Comparison of ENCODE assay signal across 16 cellular contexts in the genomic region with DNA sequence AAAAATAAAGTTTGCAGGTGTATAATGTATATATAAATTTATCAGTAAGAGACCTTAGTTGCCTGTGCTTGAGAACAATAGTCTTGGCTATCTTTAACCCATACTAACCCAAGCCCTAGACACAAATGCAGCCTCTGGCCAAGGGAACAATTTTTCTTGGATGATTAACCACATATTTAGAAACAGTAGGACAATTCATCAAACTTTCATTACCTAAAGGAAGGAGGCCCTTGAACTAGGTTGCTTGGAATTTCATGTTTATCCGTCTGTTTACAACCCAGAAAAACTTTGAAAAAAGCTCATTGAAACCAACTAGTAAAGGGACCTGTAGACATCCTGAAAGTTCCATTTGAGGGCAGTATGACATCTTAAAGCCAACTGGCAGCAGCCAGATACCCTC. TPM values are rescaled to one million over a fixed set of nuclear protein-coding genes. Genes with fewer than 3 reads are reported as not detected.
DNase-seq lines count a peak whose midpoint lies in the region; ATAC-seq lines count a peak whose summit lies in the region.
"Had no signal": no experiment of that assay in that cellular context is flagged by ENCODE, and none has a peak within 500 bp of the region (broad histone marks: within the 10 kb centered on the region; RNA-seq: fewer than 3 reads in every experiment).

No MANE protein-coding gene starts in this region.

- H3K36me3 ChIP-seq in GM23248 (ENCODE audit: low read depth) = peaks cover 51% of the 10 kb centered on the region

- H3K27ac ChIP-seq in GM23248 = no peak overlapping the region
- H3K27ac ChIP-seq: BLaER1, C4-2B had no signal

- H3K4me1 Mint-ChIP-seq in T-helper 17 cell = peaks cover 15% of the 10 kb centered on the region
- no peaks in the 10 kb centered on the region for H3K4me1 Mint-ChIP-seq in stimulated activated effector memory CD8-positive, alpha-beta T cell treated with anti-CD3 and anti-CD28 coated beads, Interleukin-12 subunit alpha, Interleukin-12 subunit beta, amount 100 ng/mL, for 72 hours
- H3K4me1 Mint-ChIP-seq in activated T-cell treated with anti-CD3 and anti-CD28 coated beads, Interleukin-2, amount 50 U/mL, for 24 hours (ENCODE audit: low read depth) = peaks cover 15% of the 10 kb centered on the region

- H4K20me1 ChIP-seq in GM23248 (ENCODE audit: insufficient read depth) = no peaks in the 10 kb centered on the region

- H3K9me3 Mint-ChIP-seq in stimulated activated effector memory CD8-positive, alpha-beta T cell treated with anti-CD3 and anti-CD28 coated beads, Interleukin-12 subunit alpha, Interleukin-12 subunit beta, amount 100 ng/mL, for 72 hours = no peaks in the 10 kb centered on the region
- no peaks in the 10 kb centered on the region for H3K9me3 Mint-ChIP-seq in activated T-cell treated with anti-CD3 and anti-CD28 coated beads, Interleukin-2, amount 50 U/mL, for 24 hours
- H3K9me3 Mint-ChIP-seq: CD4-positive, alpha-beta T cell; CD8-positive, alpha-beta T cell had no signal

- H3K9me2 ChIP-seq in GM23248 (ENCODE audit: insufficient read depth) = no peaks in the 10 kb centered on the region

- H3K79me2 ChIP-seq in GM23248 (ENCODE audit: insufficient read depth) = no peaks in the 10 kb centered on the region

- H3K9ac ChIP-seq in GM23248 = no peak overlapping the region
- H3K9ac ChIP-seq: BLaER1 had no signal

- H3K9me3 ChIP-seq in T-helper 17 cell (ENCODE audit: control insufficient read depth, low read length, poor library complexity, severe bottlenecking) (no peaks in the 10 kb centered on the region), GM23248 (ENCODE audit: low read depth) (no peaks in the 10 kb centered on the region)
- H3K9me3 ChIP-seq: BE2C, BLaER1, Caco-2 had no signal

- H3K27me3 Mint-ChIP-seq in T-helper 17 cell = no peaks in the 10 kb centered on the region
- H3K27me3 Mint-ChIP-seq in activated T-cell treated with anti-CD3 and anti-CD28 coated beads, Interleukin-2, amount 50 U/mL, for 24 hours = no peaks in the 10 kb centered on the region
- H3K27me3 Mint-ChIP-seq: CD4-positive, alpha-beta T cell had no signal

- H3K4me2 ChIP-seq in GM23248 (ENCODE audit: unreplicated experiment) = no peak overlapping the region
- H3K4me2 ChIP-seq: BLaER1 had no signal

- peak overlapping the region; percentile 53 for H3K27ac Mint-ChIP-seq in T-helper 17 cell
- peak overlapping the region; percentile 35 for H3K27ac Mint-ChIP-seq in stimulated activated effector memory CD8-positive, alpha-beta T cell treated with anti-CD3 and anti-CD28 coated beads, Interleukin-12 subunit alpha, Interleukin-12 subunit beta, amount 100 ng/mL, for 72 hours
- no peak overlapping the region for H3K27ac Mint-ChIP-seq in activated T-cell treated with anti-CD3 and anti-CD28 coated beads, Interleukin-2, amount 50 U/mL, for 24 hours

- DNase-seq in T-helper 17 cell (no peak), amniotic epithelial cell (ENCODE audit: low read depth) (peak; percentile 53), GM23248 (no peak), NCI-H187 treated with DMSO at 0.1 percent for 48 hours (lab: John Stamatoyannopoulos, UW) (no peak)
- DNase-seq in stimulated activated effector memory CD8-positive, alpha-beta T cell treated with anti-CD3 and anti-CD28 coated beads, Interleukin-12 subunit alpha, Interleukin-12 subunit beta, amount 100 ng/mL, for 72 hours (ENCODE audit: low spot score in 2 of 2) = no peak
- no peak for DNase-seq in activated T-cell treated with anti-CD3 and anti-CD28 coated beads, Interleukin-2, amount 50 U/mL, for 24 hours
- DNase-seq: 8988T; ACHN; BE2C; Caco-2; Calu3; CD4-positive, alpha-beta T cell; CD8-positive, alpha-beta T cell; DMS79 treated with DMSO at 0.1 percent for 48 hours had no signal

- in situ Hi-C loops in GM23248 (cut with MboI) = no loop called here

- ATAC-seq in T-helper 17 cell = no peak
- ATAC-seq in stimulated activated effector memory CD8-positive, alpha-beta T cell treated with anti-CD3 and anti-CD28 coated beads, Interleukin-12 subunit alpha, Interleukin-12 subunit beta, amount 100 ng/mL, for 72 hours = no peak
- ATAC-seq: CD8-positive, alpha-beta T cell had no signal

- H3K4me3 Mint-ChIP-seq in T-helper 17 cell = no peak overlapping the region
- H3K4me3 Mint-ChIP-seq in stimulated activated effector memory CD8-positive, alpha-beta T cell treated with anti-CD3 and anti-CD28 coated beads, Interleukin-12 subunit alpha, Interleukin-12 subunit beta, amount 100 ng/mL, for 72 hours = no peak overlapping the region
- H3K4me3 Mint-ChIP-seq in activated T-cell treated with anti-CD3 and anti-CD28 coated beads, Interleukin-2, amount 50 U/mL, for 24 hours = no peak overlapping the region
- H3K4me3 Mint-ChIP-seq: CD4-positive, alpha-beta T cell; CD8-positive, alpha-beta T cell had no signal

- no peaks in the 10 kb centered on the region for H3K4me1 ChIP-seq in GM23248 (ENCODE audit: insufficient read depth)
- H3K4me1 ChIP-seq: BE2C, BLaER1, Caco-2 had no signal

- 67 to 68% methylated on average over 1 of the region's 1 CpG for WGBS in GM23248 (ENCODE audit: low coverage in 1 of 2, low lambda C conversion rate in 2 of 2, missing lambda C conversion rate in 2 of 2), 2 experiments

- H3K27me3 ChIP-seq in GM23248 (replicated peaks; ENCODE audit: insufficient read depth) = no peaks in the 10 kb centered on the region
- H3K27me3 ChIP-seq: BE2C, BLaER1 had no signal

- H2AFZ ChIP-seq in GM23248 = no peak overlapping the region

- peaks cover 10% of the 10 kb centered on the region for H3K36me3 Mint-ChIP-seq in T-helper 17 cell (ENCODE audit: low read depth)
- H3K36me3 Mint-ChIP-seq in stimulated activated effector memory CD8-positive, alpha-beta T cell treated with anti-CD3 and anti-CD28 coated beads, Interleukin-12 subunit alpha, Interleukin-12 subunit beta, amount 100 ng/mL, for 72 hours = peaks cover 82% of the 10 kb centered on the region
- peaks cover 95% of the 10 kb centered on the region for H3K36me3 Mint-ChIP-seq in activated T-cell treated with anti-CD3 and anti-CD28 coated beads, Interleukin-2, amount 50 U/mL, for 24 hours (ENCODE audit: low read depth)

- H3K4me3 ChIP-seq in GM23248 = no peak overlapping the region
- H3K4me3 ChIP-seq: BLaER1 had no signal

- no peaks in the 10 kb centered on the region for H3F3A ChIP-seq in GM23248 (ENCODE audit: insufficient read depth)

RNA-seq across cellular contexts. Expression of gene ERLIN1, which starts 8.9 kb away (rescaled TPM):
- total RNA-seq in T-helper 17 cell = 1 to 10 TPM; 3.7 to 5.7 TPM
- 32.2 and 43.3 TPM in 2 replicates for total RNA-seq in GM23248 (2014; rRNA removed; shearing (Covaris generic))
- polyA plus RNA-seq in GM23248 (2016; fragmentation: Nextera tagmentation; extraction: Ambion mirVana) = 62.5 and 63.3 TPM in 2 replicates

RNA-seq across cellular contexts. Expression of gene CHUK, which starts 34.7 kb away (rescaled TPM):
- total RNA-seq in T-helper 17 cell = 10 to 100 TPM; 17.8 to 21.1 TPM
- total RNA-seq in GM23248 (2014; rRNA removed; shearing (Covaris generic)) = 18.7 and 21.7 TPM in 2 replicates
- polyA plus RNA-seq in GM23248 (2016; fragmentation: Nextera tagmentation; extraction: Ambion mirVana) = 11.0 and 12.7 TPM in 2 replicates
